Comparison of ENCODE assay signal across 8 cellular contexts in the genomic region with DNA sequence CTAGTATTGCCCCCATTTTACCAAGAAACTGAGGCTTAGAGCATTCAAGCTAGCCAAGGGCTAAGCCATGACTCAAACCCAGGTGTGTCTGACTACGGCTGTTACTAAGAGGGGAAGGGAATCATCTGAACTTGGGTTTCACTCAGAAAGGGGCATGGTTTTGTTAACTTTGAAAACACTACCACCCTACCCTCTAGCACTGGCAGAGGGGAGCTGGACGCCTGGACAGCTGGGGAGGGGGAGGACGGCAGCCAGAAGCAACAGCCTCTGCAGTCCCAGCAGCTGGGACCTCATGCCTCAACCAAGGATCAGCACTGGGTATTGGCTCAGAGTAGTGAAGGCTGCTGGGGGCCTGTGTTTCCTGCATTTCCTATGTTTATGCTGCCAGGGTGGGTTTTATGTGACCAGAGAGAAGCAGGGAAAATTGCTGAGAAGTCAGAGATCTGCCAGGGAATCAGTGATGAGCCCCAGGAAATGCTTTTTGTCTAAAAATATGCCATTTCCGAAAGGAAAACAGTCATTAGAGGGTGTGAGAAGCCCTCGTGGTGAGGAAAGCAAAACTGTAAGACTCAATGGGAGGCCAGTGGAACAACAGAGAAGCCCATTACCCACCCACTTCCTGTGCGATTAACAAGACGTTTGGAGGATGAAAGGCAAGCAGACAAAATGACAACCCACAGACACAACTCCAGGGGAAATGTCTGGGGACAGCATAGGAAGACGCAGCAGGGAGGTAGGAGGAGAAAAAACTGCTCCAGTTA. TPM values are rescaled to one million over a fixed set of nuclear protein-coding genes. Genes with fewer than 3 reads are reported as not detected.
DNase-seq lines count a peak whose midpoint lies in the region; ATAC-seq and TF ChIP-seq lines count a peak whose summit lies in the region.

No MANE protein-coding gene starts in this region.

- DNase-seq in GDM1 (lab: John Stamatoyannopoulos, UW) (peak; percentile 44), MV-4-11 (lab: John Stamatoyannopoulos, UW) (peak; percentile 38), NCI-H187 treated with DMSO at 0.1 percent for 48 hours (lab: John Stamatoyannopoulos, UW) (no peak), head of caudate nucleus (no peak), NCI-H2196 treated with DMSO at 0.1 percent for 48 hours (lab: John Stamatoyannopoulos, UW; ENCODE audit: unreplicated experiment) (no peak)
- peak in 1 of 2 donors; percentile 34 for DNase-seq in activated naive CD4-positive, alpha-beta T cell treated with anti-CD3 and anti-CD28 coated beads, Interleukin-2, amount 50 U/mL, for 72 hours (ENCODE audit: low spot score in 2 of 2)

- no peak for TF ChIP-seq CTCF in nephron (IDR thresholded peaks at IDR 0.05; ENCODE audit: unreplicated experiment in 3 of 3)

- peak; percentile 83 to 86 for ATAC-seq in activated naive CD4-positive, alpha-beta T cell treated with anti-CD3 and anti-CD28 coated beads, Interleukin-2, amount 50 U/mL, for 72 hours
- no peak for ATAC-seq in HG02840 (IDR thresholded peaks at IDR 0.05; ENCODE audit: low FRiP score, unreplicated experiment)

- H3K27me3 Mint-ChIP-seq in nephron (ENCODE audit: low read depth) = peaks cover 3% of the 10 kb centered on the region

- H3K4me1 Mint-ChIP-seq in nephron = peaks cover 63% of the 10 kb centered on the region

- intact Hi-C loops in head of caudate nucleus (cut with DNase I) = no loop called here

- peaks cover 0 to 12% of the 10 kb centered on the region in 2 donors for H3K36me3 Mint-ChIP-seq in activated naive CD4-positive, alpha-beta T cell treated with anti-CD3 and anti-CD28 coated beads, Interleukin-2, amount 50 U/mL, for 72 hours
- no peaks in the 10 kb centered on the region for H3K36me3 Mint-ChIP-seq in nephron (ENCODE audit: low read depth)

- no peak overlapping the region for H3K4me3 Mint-ChIP-seq in nephron

- peak overlapping the region; percentile 85 to 93 for H3K27ac Mint-ChIP-seq in activated naive CD4-positive, alpha-beta T cell treated with anti-CD3 and anti-CD28 coated beads, Interleukin-2, amount 50 U/mL, for 72 hours
- H3K27ac Mint-ChIP-seq in nephron = peak overlapping the region; percentile 45 to 69 (median 63)

- H3K9me3 Mint-ChIP-seq in activated naive CD4-positive, alpha-beta T cell treated with anti-CD3 and anti-CD28 coated beads, Interleukin-2, amount 50 U/mL, for 72 hours = peaks cover 0 to 7% of the 10 kb centered on the region in 2 donors
- H3K9me3 Mint-ChIP-seq in nephron = no peaks in the 10 kb centered on the region

RNA-seq across cellular contexts. Expression of a gene that starts 41.2 kb away (rescaled TPM):
- total RNA-seq in activated naive CD4-positive, alpha-beta T cell treated with anti-CD3 and anti-CD28 coated beads, Interleukin-2, amount 50 U/mL, for 72 hours = under 1 TPM; 0.64 to 0.98 TPM

Comparison
In these comparisons a context has a peak if more than half of its experiments do, and no peak if none do; other contexts are left out.
1. DNase-seq: peak in GDM1 (single experiment) and MV-4-11 (single experiment); none in NCI-H187 treated with DMSO at 0.1 percent for 48 hours (single experiment), head of caudate nucleus (0 of 42) and NCI-H2196 treated with DMSO at 0.1 percent for 48 hours (single experiment).